In genomic region chr11:103808246-103808645, GRCh38 we compare ENCODE assay signal across 35 cellular contexts.
"Had no signal": no experiment of that assay in that cellular context is flagged by ENCODE, and none has a peak within 500 bp of the region (broad histone marks: within the 10 kb centered on the region; RNA-seq: fewer than 3 reads in every experiment).

No MANE protein-coding gene starts in this region.

- H3K27me3 Mint-ChIP-seq: activated CD4-positive, alpha-beta memory T cell treated with anti-CD3 and anti-CD28 coated beads for 36 hours; activated naive CD4-positive, alpha-beta T cell treated with anti-CD3 and anti-CD28 coated beads, Interleukin-2, amount 10 ng/mL, durations not matched to agents 7 days and 5 days; activated naive CD8-positive, alpha-beta T cell; activated naive CD8-positive, alpha-beta T cell treated with anti-CD3 and anti-CD28 coated beads, Interleukin-2, amount 50 U/mL, for 24 hours; central memory CD8-positive, alpha-beta T cell had no signal

- H3K27me3 ChIP-seq: brain microvascular endothelial cell, cardiac muscle cell, colonic mucosa, MG63 had no signal

- ATAC-seq: activated CD4-positive, alpha-beta T cell treated with anti-CD3 and anti-CD28 coated beads for 36 hours; activated CD4-positive, CD25-positive, alpha-beta regulatory T cell treated with anti-CD3 and anti-CD28 coated beads, Interleukin-2, amount 50 U/mL, for 24 hours; activated naive CD8-positive, alpha-beta T cell treated with anti-CD3 and anti-CD28 coated beads, Interleukin-2, amount 50 U/mL, for 24 hours; activated T-cell treated with anti-CD3 and anti-CD28 coated beads, Interleukin-2, amount 50 U/mL, for 4 hours; Right ventricle myocardium inferior; WTC11 had no signal

- H3K9me3 ChIP-seq: colonic mucosa, MG63 had no signal

- H3K4me3 ChIP-seq: cardiac muscle cell, colonic mucosa, MG63, PC-9 had no signal

- H3K36me3 Mint-ChIP-seq: activated CD4-positive, alpha-beta memory T cell treated with anti-CD3 and anti-CD28 coated beads for 36 hours; activated naive CD4-positive, alpha-beta T cell treated with anti-CD3 and anti-CD28 coated beads, Interleukin-2, amount 10 ng/mL, durations not matched to agents 7 days and 5 days; activated naive CD8-positive, alpha-beta T cell; WTC11 had no signal

- DNase-seq: activated CD4-positive, alpha-beta memory T cell treated with anti-CD3 and anti-CD28 coated beads for 36 hours; activated CD4-positive, alpha-beta T cell treated with anti-CD3 and anti-CD28 coated beads for 36 hours; activated CD4-positive, alpha-beta T cell treated with anti-CD3 and anti-CD28 coated beads, Interleukin-2, amount 50 U/mL, for 1 hour; activated CD8-positive, alpha-beta memory T cell treated with anti-CD3 and anti-CD28 coated beads, Interleukin-2, amount 50 U/mL, for 4 hours; activated effector memory CD4-positive, alpha-beta T cell treated with Interleukin-2 at 50 U/mL for 16 hours; activated naive CD4-positive, alpha-beta T cell treated with anti-CD3 and anti-CD28 coated beads, Interleukin-2, amount 10 ng/mL, durations not matched to agents 7 days and 5 days; activated naive CD8-positive, alpha-beta T cell treated with anti-CD3 and anti-CD28 coated beads, Interleukin-2, amount 50 U/mL, for 24 hours; activated T-cell treated with anti-CD3 and anti-CD28 coated beads for 4 hours; activated T-cell treated with anti-CD3 and anti-CD28 coated beads, Interleukin-2, amount 50 U/mL, for 4 hours; anterior cingulate cortex; brain microvascular endothelial cell; colonic mucosa; Kasumi-1; KG1; MG63; NCI-H1048; NCI-H1105 treated with DMSO at 0.1 percent for 48 hours; NCI-H1436 treated with DMSO at 0.1 percent for 48 hours; NCI-H1694 treated with DMSO at 0.1 percent for 48 hours; NCI-H2029; NCI-H345; NCI-H510A; NCI-H748 treated with DMSO at 0.1 percent for 48 hours; PC-9; SIG-M5; SW 1271; T-helper 1 cell had no signal

- H3K27ac Mint-ChIP-seq: activated CD4-positive, alpha-beta memory T cell treated with anti-CD3 and anti-CD28 coated beads for 36 hours; activated CD4-positive, alpha-beta T cell treated with anti-CD3 and anti-CD28 coated beads for 36 hours; activated naive CD4-positive, alpha-beta T cell treated with anti-CD3 and anti-CD28 coated beads, Interleukin-2, amount 10 ng/mL, durations not matched to agents 7 days and 5 days; activated naive CD8-positive, alpha-beta T cell; activated naive CD8-positive, alpha-beta T cell treated with anti-CD3 and anti-CD28 coated beads, Interleukin-2, amount 50 U/mL, for 24 hours; activated T-helper 1 cell treated with anti-CD3 and anti-CD28 coated beads, Interleukin-12 subunit alpha, Interleukin-12 subunit beta, Interleukin-2, Interleukin-4 antibody, amounts not matched to agents 30 ng/mL and 10 ng/mL and 1 ng/mL, durations not matched to agents 14 hours and 24 hours and 36 hours; T-helper 2 cell treated with Interferon-gamma antibody and Interleukin-4, amounts not matched to agents 5 μg/mL and 100 μg/mL, for 36 hours; WTC11 had no signal

- H3K36me3 ChIP-seq: brain microvascular endothelial cell, cardiac muscle cell, colonic mucosa, MG63 had no signal

- H3K4me1 Mint-ChIP-seq: activated CD4-positive, alpha-beta T cell treated with anti-CD3 and anti-CD28 coated beads for 36 hours; activated naive CD4-positive, alpha-beta T cell treated with anti-CD3 and anti-CD28 coated beads, Interleukin-2, amount 10 ng/mL, durations not matched to agents 7 days and 5 days; activated naive CD8-positive, alpha-beta T cell treated with anti-CD3 and anti-CD28 coated beads, Interleukin-2, amount 50 U/mL, for 24 hours; central memory CD8-positive, alpha-beta T cell had no signal

- H3K4me3 Mint-ChIP-seq: activated CD4-positive, alpha-beta memory T cell treated with anti-CD3 and anti-CD28 coated beads for 36 hours; activated CD4-positive, alpha-beta T cell treated with anti-CD3 and anti-CD28 coated beads for 36 hours; activated naive CD4-positive, alpha-beta T cell treated with anti-CD3 and anti-CD28 coated beads, Interleukin-2, amount 10 ng/mL, durations not matched to agents 7 days and 5 days; activated naive CD8-positive, alpha-beta T cell; activated naive CD8-positive, alpha-beta T cell treated with anti-CD3 and anti-CD28 coated beads, Interleukin-2, amount 50 U/mL, for 24 hours; activated T-cell treated with anti-CD3 and anti-CD28 coated beads, Interleukin-2, amount 50 U/mL, for 4 hours; activated T-helper 1 cell treated with anti-CD3 and anti-CD28 coated beads, Interleukin-12 subunit alpha, Interleukin-12 subunit beta, Interleukin-2, Interleukin-4 antibody, amounts not matched to agents 30 ng/mL and 10 ng/mL and 1 ng/mL, durations not matched to agents 14 hours and 24 hours and 36 hours; central memory CD8-positive, alpha-beta T cell; T-helper 2 cell treated with Interferon-gamma antibody and Interleukin-4, amounts not matched to agents 5 μg/mL and 100 μg/mL, for 36 hours; WTC11 had no signal
